20 cellular contexts compared by ENCODE assay signal in genomic region chr5:120504057-120504456, GRCh38. TPM values are rescaled to one million over a fixed set of nuclear protein-coding genes. Genes with fewer than 3 reads are reported as not detected.
"Had no signal": no experiment of that assay in that cellular context is flagged by ENCODE, and none has a peak within 500 bp of the region (broad histone marks: within the 10 kb centered on the region; RNA-seq: fewer than 3 reads in every experiment).

No MANE protein-coding gene starts in this region.

- H3K27me3 ChIP-seq: esophagus muscularis mucosa, hepatocyte, neutrophil, right lobe of liver, stomach, transverse colon had no signal

- H3K4me3 Mint-ChIP-seq: naive thymus-derived CD4-positive, alpha-beta T cell had no signal

- H3K4me3 ChIP-seq: esophagus muscularis mucosa, hepatocyte, lung, psoas muscle, right lobe of liver, skin epidermis, stomach, thoracic aorta, transverse colon had no signal

- DNase-seq: effector memory CD4-positive, alpha-beta T cell; foreskin melanocyte; head of caudate nucleus; left colon; left ventricle myocardium superior; mesendoderm; naive thymus-derived CD4-positive, alpha-beta T cell; psoas muscle; retina; right lobe of liver; stimulated activated naive CD4-positive, alpha-beta T cell; stomach; substantia nigra; transverse colon had no signal

- H3K27ac Mint-ChIP-seq: naive thymus-derived CD4-positive, alpha-beta T cell had no signal

- H3K4me2 ChIP-seq: hepatocyte had no signal

- H3K79me2 ChIP-seq: hepatocyte had no signal

- H3K9me3 ChIP-seq: esophagus muscularis mucosa, neutrophil, psoas muscle, right lobe of liver, stomach, thoracic aorta, transverse colon had no signal

- H3K27ac ChIP-seq: esophagus muscularis mucosa, hepatocyte, neutrophil, psoas muscle, right lobe of liver, skin epidermis, stomach, thoracic aorta, transverse colon had no signal

- H3K36me3 Mint-ChIP-seq: naive thymus-derived CD4-positive, alpha-beta T cell had no signal

- ATAC-seq: left colon; left ventricle myocardium superior; naive thymus-derived CD4-positive, alpha-beta T cell; psoas muscle; right lobe of liver had no signal

- H3K4me1 Mint-ChIP-seq: naive thymus-derived CD4-positive, alpha-beta T cell had no signal

- H3K36me3 ChIP-seq: esophagus muscularis mucosa, neutrophil, right lobe of liver, stomach, thoracic aorta, transverse colon had no signal

- H2AFZ ChIP-seq: hepatocyte had no signal

- H3K4me1 ChIP-seq: esophagus muscularis mucosa, psoas muscle, right lobe of liver, stomach, transverse colon had no signal

RNA-seq across cellular contexts. Expression of gene PRR16, which starts 40.0 kb away (rescaled TPM):
- total RNA-seq: naive thymus-derived CD4-positive, alpha-beta T cell had no signal
- polyA plus RNA-seq: naive thymus-derived CD4-positive, alpha-beta T cell had no signal
